Comparison of ENCODE assay signal across 3 cellular contexts in genomic region chr15:28456476-28457395, GRCh38.
TF ChIP-seq lines count a peak whose summit lies in the region.

No MANE protein-coding gene starts in this region.

TF ChIP-seq in SK-N-SH, 30 proteins besides CTCF, POLR2A, EP300 and RAD21 (continued from another document):
- TF ChIP-seq, protein P1, sequence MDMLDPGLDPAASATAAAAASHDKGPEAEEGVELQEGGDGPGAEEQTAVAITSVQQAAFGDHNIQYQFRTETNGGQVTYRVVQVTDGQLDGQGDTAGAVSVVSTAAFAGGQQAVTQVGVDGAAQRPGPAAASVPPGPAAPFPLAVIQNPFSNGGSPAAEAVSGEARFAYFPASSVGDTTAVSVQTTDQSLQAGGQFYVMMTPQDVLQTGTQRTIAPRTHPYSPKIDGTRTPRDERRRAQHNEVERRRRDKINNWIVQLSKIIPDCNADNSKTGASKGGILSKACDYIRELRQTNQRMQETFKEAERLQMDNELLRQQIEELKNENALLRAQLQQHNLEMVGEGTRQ (IDR thresholded peaks at IDR 0.05; ENCODE audit: borderline replicate concordance, low read depth, low read length), result no peak
- no peak for TF ChIP-seq YY1 (IDR thresholded peaks at IDR 0.05; ENCODE audit: low read depth)
- no peak for TF ChIP-seq RCOR1 (IDR thresholded peaks at IDR 0.05; ENCODE audit: low read length)
- TF ChIP-seq GABPA (IDR thresholded peaks at IDR 0.05; ENCODE audit: low read depth), result no peak
- no peak for TF ChIP-seq MEF2A (IDR thresholded peaks at IDR 0.05; ENCODE audit: borderline replicate concordance, low read depth)
- TF ChIP-seq CHD2 (IDR thresholded peaks at IDR 0.05; ENCODE audit: low read length, partially characterized antibody), result no peak
- no peak for TF ChIP-seq SMC3 (IDR thresholded peaks at IDR 0.05; ENCODE audit: low read depth, low read length)
- TF ChIP-seq, protein P2, sequence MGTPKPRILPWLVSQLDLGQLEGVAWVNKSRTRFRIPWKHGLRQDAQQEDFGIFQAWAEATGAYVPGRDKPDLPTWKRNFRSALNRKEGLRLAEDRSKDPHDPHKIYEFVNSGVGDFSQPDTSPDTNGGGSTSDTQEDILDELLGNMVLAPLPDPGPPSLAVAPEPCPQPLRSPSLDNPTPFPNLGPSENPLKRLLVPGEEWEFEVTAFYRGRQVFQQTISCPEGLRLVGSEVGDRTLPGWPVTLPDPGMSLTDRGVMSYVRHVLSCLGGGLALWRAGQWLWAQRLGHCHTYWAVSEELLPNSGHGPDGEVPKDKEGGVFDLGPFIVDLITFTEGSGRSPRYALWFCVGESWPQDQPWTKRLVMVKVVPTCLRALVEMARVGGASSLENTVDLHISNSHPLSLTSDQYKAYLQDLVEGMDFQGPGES (IDR thresholded peaks at IDR 0.05; ENCODE audit: low read depth, low read length), result no peak
- TF ChIP-seq MXI1 (IDR thresholded peaks at IDR 0.05; ENCODE audit: low read depth, low read length), result no peak

TF ChIP-seq in SK-N-SH treated with all-trans-retinoic acid at 6 μM for 48 hours, 23 proteins besides CTCF, POLR2A, EP300 and RAD21 (continued from another document):
- TF ChIP-seq, protein P3, sequence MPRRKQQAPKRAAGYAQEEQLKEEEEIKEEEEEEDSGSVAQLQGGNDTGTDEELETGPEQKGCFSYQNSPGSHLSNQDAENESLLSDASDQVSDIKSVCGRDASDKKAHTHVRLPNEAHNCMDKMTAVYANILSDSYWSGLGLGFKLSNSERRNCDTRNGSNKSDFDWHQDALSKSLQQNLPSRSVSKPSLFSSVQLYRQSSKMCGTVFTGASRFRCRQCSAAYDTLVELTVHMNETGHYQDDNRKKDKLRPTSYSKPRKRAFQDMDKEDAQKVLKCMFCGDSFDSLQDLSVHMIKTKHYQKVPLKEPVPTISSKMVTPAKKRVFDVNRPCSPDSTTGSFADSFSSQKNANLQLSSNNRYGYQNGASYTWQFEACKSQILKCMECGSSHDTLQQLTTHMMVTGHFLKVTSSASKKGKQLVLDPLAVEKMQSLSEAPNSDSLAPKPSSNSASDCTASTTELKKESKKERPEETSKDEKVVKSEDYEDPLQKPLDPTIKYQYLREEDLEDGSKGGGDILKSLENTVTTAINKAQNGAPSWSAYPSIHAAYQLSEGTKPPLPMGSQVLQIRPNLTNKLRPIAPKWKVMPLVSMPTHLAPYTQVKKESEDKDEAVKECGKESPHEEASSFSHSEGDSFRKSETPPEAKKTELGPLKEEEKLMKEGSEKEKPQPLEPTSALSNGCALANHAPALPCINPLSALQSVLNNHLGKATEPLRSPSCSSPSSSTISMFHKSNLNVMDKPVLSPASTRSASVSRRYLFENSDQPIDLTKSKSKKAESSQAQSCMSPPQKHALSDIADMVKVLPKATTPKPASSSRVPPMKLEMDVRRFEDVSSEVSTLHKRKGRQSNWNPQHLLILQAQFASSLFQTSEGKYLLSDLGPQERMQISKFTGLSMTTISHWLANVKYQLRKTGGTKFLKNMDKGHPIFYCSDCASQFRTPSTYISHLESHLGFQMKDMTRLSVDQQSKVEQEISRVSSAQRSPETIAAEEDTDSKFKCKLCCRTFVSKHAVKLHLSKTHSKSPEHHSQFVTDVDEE (CRISPR knock-in tag; IDR thresholded peaks at IDR 0.05), result no peak
- TF ChIP-seq ZFP30 (CRISPR knock-in tag; IDR thresholded peaks at IDR 0.05) (no peak), GLIS3 (CRISPR knock-in tag; IDR thresholded peaks at IDR 0.05) (no peak), TOX (CRISPR knock-in tag; IDR thresholded peaks at IDR 0.05; ENCODE audit: borderline replicate concordance) (no peak), CSRNP3 (CRISPR knock-in tag; IDR thresholded peaks at IDR 0.05) (no peak), ZNF70 (CRISPR knock-in tag; IDR thresholded peaks at IDR 0.05) (no peak), RARB (CRISPR knock-in tag; IDR thresholded peaks at IDR 0.05) (no peak), BACH2 (CRISPR knock-in tag; IDR thresholded peaks at IDR 0.05; ENCODE audit: borderline replicate concordance) (no peak), ISL1 (CRISPR knock-in tag; IDR thresholded peaks at IDR 0.05) (no peak), ZNF565 (CRISPR knock-in tag; conservative IDR thresholded peaks at IDR 0.05; ENCODE audit: low read depth) (no peak), ESRRG (CRISPR knock-in tag; IDR thresholded peaks at IDR 0.05) (no peak)
- TF ChIP-seq, protein P4, sequence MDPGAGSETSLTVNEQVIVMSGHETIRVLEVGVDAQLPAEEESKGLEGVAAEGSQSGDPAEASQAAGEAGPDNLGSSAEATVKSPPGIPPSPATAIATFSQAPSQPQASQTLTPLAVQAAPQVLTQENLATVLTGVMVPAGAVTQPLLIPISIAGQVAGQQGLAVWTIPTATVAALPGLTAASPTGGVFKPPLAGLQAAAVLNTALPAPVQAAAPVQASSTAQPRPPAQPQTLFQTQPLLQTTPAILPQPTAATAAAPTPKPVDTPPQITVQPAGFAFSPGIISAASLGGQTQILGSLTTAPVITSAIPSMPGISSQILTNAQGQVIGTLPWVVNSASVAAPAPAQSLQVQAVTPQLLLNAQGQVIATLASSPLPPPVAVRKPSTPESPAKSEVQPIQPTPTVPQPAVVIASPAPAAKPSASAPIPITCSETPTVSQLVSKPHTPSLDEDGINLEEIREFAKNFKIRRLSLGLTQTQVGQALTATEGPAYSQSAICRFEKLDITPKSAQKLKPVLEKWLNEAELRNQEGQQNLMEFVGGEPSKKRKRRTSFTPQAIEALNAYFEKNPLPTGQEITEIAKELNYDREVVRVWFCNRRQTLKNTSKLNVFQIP (CRISPR knock-in tag; IDR thresholded peaks at IDR 0.05; ENCODE audit: borderline replicate concordance, low read depth), result no peak
- TF ChIP-seq, protein P5, sequence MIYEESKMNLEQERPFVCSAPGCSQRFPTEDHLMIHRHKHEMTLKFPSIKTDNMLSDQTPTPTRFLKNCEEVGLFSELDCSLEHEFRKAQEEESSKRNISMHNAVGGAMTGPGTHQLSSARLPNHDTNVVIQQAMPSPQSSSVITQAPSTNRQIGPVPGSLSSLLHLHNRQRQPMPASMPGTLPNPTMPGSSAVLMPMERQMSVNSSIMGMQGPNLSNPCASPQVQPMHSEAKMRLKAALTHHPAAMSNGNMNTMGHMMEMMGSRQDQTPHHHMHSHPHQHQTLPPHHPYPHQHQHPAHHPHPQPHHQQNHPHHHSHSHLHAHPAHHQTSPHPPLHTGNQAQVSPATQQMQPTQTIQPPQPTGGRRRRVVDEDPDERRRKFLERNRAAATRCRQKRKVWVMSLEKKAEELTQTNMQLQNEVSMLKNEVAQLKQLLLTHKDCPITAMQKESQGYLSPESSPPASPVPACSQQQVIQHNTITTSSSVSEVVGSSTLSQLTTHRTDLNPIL (CRISPR knock-in tag; IDR thresholded peaks at IDR 0.05; ENCODE audit: low read depth), result no peak
TF ChIP-seq in SK-N-SH treated with all-trans-retinoic acid at 6 μM for 48 hours: peak in this region for 0.

TF ChIP-seq in WTC11, 78 proteins besides CTCF, POLR2A, EP300 and RAD21 (continued from another document):
- TF ChIP-seq MLX (CRISPR knock-in tag; IDR thresholded peaks at IDR 0.05) (no peak), ETV6 (CRISPR knock-in tag; IDR thresholded peaks at IDR 0.05) (no peak), JUN (CRISPR knock-in tag; IDR thresholded peaks at IDR 0.05) (no peak), SOX15 (CRISPR knock-in tag; IDR thresholded peaks at IDR 0.05) (no peak)
- TF ChIP-seq, protein P6, sequence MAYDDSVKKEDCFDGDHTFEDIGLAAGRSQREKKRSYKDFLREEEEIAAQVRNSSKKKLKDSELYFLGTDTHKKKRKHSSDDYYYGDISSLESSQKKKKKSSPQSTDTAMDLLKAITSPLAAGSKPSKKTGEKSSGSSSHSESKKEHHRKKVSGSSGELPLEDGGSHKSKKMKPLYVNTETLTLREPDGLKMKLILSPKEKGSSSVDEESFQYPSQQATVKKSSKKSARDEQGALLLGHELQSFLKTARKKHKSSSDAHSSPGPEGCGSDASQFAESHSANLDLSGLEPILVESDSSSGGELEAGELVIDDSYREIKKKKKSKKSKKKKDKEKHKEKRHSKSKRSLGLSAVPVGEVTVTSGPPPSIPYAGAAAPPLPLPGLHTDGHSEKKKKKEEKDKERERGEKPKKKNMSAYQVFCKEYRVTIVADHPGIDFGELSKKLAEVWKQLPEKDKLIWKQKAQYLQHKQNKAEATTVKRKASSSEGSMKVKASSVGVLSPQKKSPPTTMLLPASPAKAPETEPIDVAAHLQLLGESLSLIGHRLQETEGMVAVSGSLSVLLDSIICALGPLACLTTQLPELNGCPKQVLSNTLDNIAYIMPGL (CRISPR knock-in tag; IDR thresholded peaks at IDR 0.05), result no peak
- TF ChIP-seq, protein P7, sequence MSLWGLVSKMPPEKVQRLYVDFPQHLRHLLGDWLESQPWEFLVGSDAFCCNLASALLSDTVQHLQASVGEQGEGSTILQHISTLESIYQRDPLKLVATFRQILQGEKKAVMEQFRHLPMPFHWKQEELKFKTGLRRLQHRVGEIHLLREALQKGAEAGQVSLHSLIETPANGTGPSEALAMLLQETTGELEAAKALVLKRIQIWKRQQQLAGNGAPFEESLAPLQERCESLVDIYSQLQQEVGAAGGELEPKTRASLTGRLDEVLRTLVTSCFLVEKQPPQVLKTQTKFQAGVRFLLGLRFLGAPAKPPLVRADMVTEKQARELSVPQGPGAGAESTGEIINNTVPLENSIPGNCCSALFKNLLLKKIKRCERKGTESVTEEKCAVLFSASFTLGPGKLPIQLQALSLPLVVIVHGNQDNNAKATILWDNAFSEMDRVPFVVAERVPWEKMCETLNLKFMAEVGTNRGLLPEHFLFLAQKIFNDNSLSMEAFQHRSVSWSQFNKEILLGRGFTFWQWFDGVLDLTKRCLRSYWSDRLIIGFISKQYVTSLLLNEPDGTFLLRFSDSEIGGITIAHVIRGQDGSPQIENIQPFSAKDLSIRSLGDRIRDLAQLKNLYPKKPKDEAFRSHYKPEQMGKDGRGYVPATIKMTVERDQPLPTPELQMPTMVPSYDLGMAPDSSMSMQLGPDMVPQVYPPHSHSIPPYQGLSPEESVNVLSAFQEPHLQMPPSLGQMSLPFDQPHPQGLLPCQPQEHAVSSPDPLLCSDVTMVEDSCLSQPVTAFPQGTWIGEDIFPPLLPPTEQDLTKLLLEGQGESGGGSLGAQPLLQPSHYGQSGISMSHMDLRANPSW (CRISPR knock-in tag; conservative IDR thresholded peaks at IDR 0.05; ENCODE audit: low read depth), result no peak
- TF ChIP-seq, protein P8, sequence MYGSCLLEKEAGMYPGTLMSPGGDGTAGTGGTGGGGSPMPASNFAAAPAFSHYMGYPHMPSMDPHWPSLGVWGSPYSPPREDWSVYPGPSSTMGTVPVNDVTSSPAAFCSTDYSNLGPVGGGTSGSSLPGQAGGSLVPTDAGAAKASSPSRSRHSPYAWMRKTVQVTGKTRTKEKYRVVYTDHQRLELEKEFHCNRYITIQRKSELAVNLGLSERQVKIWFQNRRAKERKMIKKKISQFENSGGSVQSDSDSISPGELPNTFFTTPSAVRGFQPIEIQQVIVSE (CRISPR knock-in tag; IDR thresholded peaks at IDR 0.05; ENCODE audit: borderline replicate concordance), result no peak
